Comparison of ENCODE assay signal across 9 cellular contexts in the genomic region with DNA sequence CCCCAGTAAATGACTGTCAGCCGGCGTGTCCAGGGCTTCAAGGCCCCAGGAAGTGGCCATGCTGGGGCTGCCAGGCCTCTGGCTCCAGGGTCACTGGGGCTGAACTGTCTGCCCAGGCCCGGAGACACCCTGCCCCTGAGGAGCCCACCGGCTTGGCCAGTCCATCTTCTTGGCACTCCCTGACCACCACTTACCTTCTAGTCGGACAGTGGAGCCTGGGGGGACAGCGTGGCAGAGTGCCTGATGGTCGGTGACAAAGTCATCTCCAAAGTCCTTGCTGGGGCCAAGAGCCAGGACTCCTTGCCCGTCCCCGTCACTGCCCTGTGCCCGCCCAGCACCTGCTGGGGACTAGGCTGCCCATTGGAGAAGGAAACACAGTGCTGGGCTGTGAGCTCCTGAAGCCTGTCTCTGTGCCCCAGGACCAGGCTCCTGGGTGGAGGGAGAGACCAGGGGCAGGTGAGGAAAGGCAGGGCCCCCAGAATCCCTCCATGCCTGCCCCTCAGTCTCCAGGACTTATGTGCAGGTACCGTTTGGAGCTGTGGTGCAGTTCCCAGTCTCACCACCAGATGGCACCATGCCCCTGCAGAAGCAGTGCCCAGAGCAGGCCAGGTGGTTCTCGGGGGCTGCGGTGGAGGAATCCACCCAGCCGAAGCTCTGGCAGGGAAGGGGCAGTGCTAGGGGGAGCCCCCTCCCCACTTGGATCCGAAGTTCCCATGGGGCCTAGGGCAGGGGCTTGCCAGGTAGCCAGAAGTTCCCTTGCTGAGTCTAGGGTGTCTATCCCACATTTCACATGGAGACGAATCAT. TPM values are rescaled to one million over a fixed set of nuclear protein-coding genes. Genes with fewer than 3 reads are reported as not detected.
DNase-seq lines count a peak whose midpoint lies in the region; ATAC-seq and TF ChIP-seq lines count a peak whose summit lies in the region.
"Had no signal": no experiment of that assay in that cellular context is flagged by ENCODE, and none has a peak within 500 bp of the region (broad histone marks: within the 10 kb centered on the region; RNA-seq: fewer than 3 reads in every experiment).

No MANE protein-coding gene starts in this region.

- H2AK9ac ChIP-seq in IMR-90 (replicated peaks; ENCODE audit: low read depth, low read length, poor library complexity) = peak overlapping the region; percentile 22

- H2BK120ac ChIP-seq in IMR-90 (ENCODE audit: low read depth, low read length) = no peak overlapping the region

- H2BK20ac ChIP-seq in IMR-90 (ENCODE audit: low read depth, low read length) = no peak overlapping the region

- H3K4me1 ChIP-seq in IMR-90 (ENCODE audit: control insufficient read depth, insufficient read depth, low read length) (peaks cover 6% of the 10 kb centered on the region), osteoblast (ENCODE audit: insufficient read depth, low read length) (peaks cover 3% of the 10 kb centered on the region), testis (peaks cover 4% of the 10 kb centered on the region)

- H2AFZ ChIP-seq in IMR-90 (replicated peaks; ENCODE audit: low read length, poor library complexity) = peak overlapping the region; percentile 35
- no peak overlapping the region for H2AFZ ChIP-seq in osteoblast (ENCODE audit: low read length)

- no peak overlapping the region for H3K4me3 ChIP-seq in IMR-90 (ENCODE audit: insufficient read depth, low read depth, low read length)
- no peak overlapping the region for H3K4me3 ChIP-seq in osteoblast (ENCODE audit: insufficient read depth, low read length)
- H3K4me3 ChIP-seq in testis = no peak overlapping the region

- H2AK5ac ChIP-seq in IMR-90 (ENCODE audit: low read depth, low read length) = no peak overlapping the region

- H3K9ac ChIP-seq in IMR-90 (ENCODE audit: low read depth, low read length) = no peak overlapping the region

- ATAC-seq in IMR-90 (ENCODE audit: low read depth) (peak; percentile 88), HG02798 (IDR thresholded peaks at IDR 0.05; ENCODE audit: poor library complexity, unreplicated experiment) (no peak)

- peak; percentile 90 for DNase-seq in Calu3
- DNase-seq in IMR-90 = peak; percentile 66
- peak; percentile 59 to 67 for DNase-seq in SHP77 (lab: John Stamatoyannopoulos, UW)
- DNase-seq in activated effector memory CD4-positive, alpha-beta T cell treated with anti-CD3 and anti-CD28 coated beads, Interleukin-2, amount 50 U/mL, for 16 hours = peak; percentile 96
- DNase-seq in foreskin melanocyte = peak; percentile 19
- peak; percentile 97 for DNase-seq in osteoblast (ENCODE audit: insufficient read length, low spot score, missing footprints)
- peak; percentile 95 for DNase-seq in testis

- H3K4me1 Mint-ChIP-seq in Calu3 (ENCODE audit: low read depth, unreplicated experiment) = no peaks in the 10 kb centered on the region

- H4K91ac ChIP-seq in IMR-90 (ENCODE audit: insufficient read depth, low read depth, low read length) = no peak overlapping the region

- no peak overlapping the region for H3K4me3 Mint-ChIP-seq in Calu3 (ENCODE audit: low read depth, unreplicated experiment)

- intact Hi-C loops in Calu3 (cut with micrococcal nuclease; ENCODE audit: unreplicated experiment) = loop anchor here (5.0 kb wide), 1 partner anchor 80 kb away; no protein-coding TSS in a partner anchor
- intact Hi-C loops in IMR-90 (cut with micrococcal nuclease) = loop anchor here (1.0 to 5.0 kb wide), 3 partner anchors 112 to 300 kb away; partner anchors contain the start of gene RTN4R
- intact Hi-C loops in testis (cut with DNase I; ENCODE audit: low total_unique reads) = loop anchor here (5.0 kb wide), 2 partner anchors 110 to 125 kb away; partner anchors contain the start of gene RTN4R

- POLR2A ChIA-PET in IMR-90 (lab: Charles Lee; ENCODE audit: unreplicated experiment) = no interaction called here

- H3K9me3 ChIP-seq in IMR-90 (ENCODE audit: control insufficient read depth, insufficient read depth, low read length) (no peaks in the 10 kb centered on the region), osteoblast (ENCODE audit: low read depth, low read length) (no peaks in the 10 kb centered on the region), testis (no peaks in the 10 kb centered on the region)

- WGBS in IMR-90 (ENCODE audit: extremely low coverage in 2 of 2, insufficient read length in 1 of 2), 2 experiments = 54% methylated on average over 4 of the region's 16 CpGs; no CpG with 5 or more reads in 1 of the 2 experiments
- WGBS in testis, 2 donors = 49 to 85% methylated on average over 5 to 16 of the region's 16 CpGs

- peak; percentile 98 for TF ChIP-seq RAD21 in IMR-90 (IDR thresholded peaks at IDR 0.05; ENCODE audit: low read length)

- peaks cover 64% of the 10 kb centered on the region for H3K27me3 Mint-ChIP-seq in Calu3 (ENCODE audit: unreplicated experiment)

- no peak overlapping the region for H3K27ac Mint-ChIP-seq in Calu3 (ENCODE audit: unreplicated experiment)

- peaks cover 18% of the 10 kb centered on the region for H3K36me3 Mint-ChIP-seq in Calu3 (ENCODE audit: insufficient read depth, unreplicated experiment)

- BruUV-seq in Calu3 (replicated peaks; lab: Mats Ljungman, UMichigan) (no TSS peak), IMR-90 (replicated peaks; lab: Mats Ljungman, UMichigan) (no TSS peak)

- H4K5ac ChIP-seq in IMR-90 (ENCODE audit: low read depth, low read length) = no peak overlapping the region

- in situ Hi-C loops in IMR-90 (cut with MboI; ENCODE audit: low sequenced_read_pairs) = loop anchor here (5.0 to 10.0 kb wide), 2 partner anchors 135 to 298 kb away; no protein-coding TSS in a partner anchor

- H3K18ac ChIP-seq in IMR-90 (ENCODE audit: low read depth, low read length) = no peak overlapping the region

- H3K23ac ChIP-seq in IMR-90 (ENCODE audit: low read depth, low read length) = no peak overlapping the region

- H3K9me1 ChIP-seq in IMR-90 (ENCODE audit: insufficient read depth, low read length) = no peaks in the 10 kb centered on the region

- TF ChIP-seq POLR2A in IMR-90 (IDR thresholded peaks at IDR 0.05; ENCODE audit: low read depth, low read length) (peak; percentile 43; the same call in 1 of the 2 replicates), testis (IDR thresholded peaks at IDR 0.05) (no peak)

- no peaks in the 10 kb centered on the region for H3K79me1 ChIP-seq in IMR-90 (ENCODE audit: low read depth in 1 of 2, low read length in 2 of 2)

- TF ChIP-seq CTCF in Calu3 (IDR thresholded peaks at IDR 0.05; ENCODE audit: unreplicated experiment) = peak; percentile 99
- peak; percentile 96 for TF ChIP-seq CTCF in IMR-90 (conservative IDR thresholded peaks at IDR 0.05; ENCODE audit: low read depth, low read length)
- TF ChIP-seq CTCF in osteoblast (IDR thresholded peaks at IDR 0.05; ENCODE audit: extremely low read depth, low read depth, low read length) = peak; percentile 93
- TF ChIP-seq CTCF in testis (IDR thresholded peaks at IDR 0.05) = peak; percentile 99 to 100 (median 100)

- no peaks in the 10 kb centered on the region for H3K79me2 ChIP-seq in osteoblast (ENCODE audit: insufficient read depth, low read length)

- H3K9me3 Mint-ChIP-seq in Calu3 (ENCODE audit: low read depth, unreplicated experiment) = no peaks in the 10 kb centered on the region

- CTCF ChIA-PET in Calu3 (lab: Charles Lee) = interaction anchor here (0.6 to 1.9 kb wide), 10 partner anchors 9 to 163 kb away, joined by 3 to 16 read pairs (median 4); partner anchors contain the start of gene DGCR6L
- CTCF ChIA-PET in IMR-90 (lab: Yijun Ruan, JAX) = interaction anchor here (0.6 to 1.5 kb wide), 2 partner anchors 129 to 237 kb away, joined by 3 read pairs; no protein-coding TSS in a partner anchor

- no peaks in the 10 kb centered on the region for H3K36me3 ChIP-seq in IMR-90 (ENCODE audit: control insufficient read depth, insufficient read depth, low read length)
- no peaks in the 10 kb centered on the region for H3K36me3 ChIP-seq in osteoblast (ENCODE audit: insufficient read depth, low read length)
- no peaks in the 10 kb centered on the region for H3K36me3 ChIP-seq in testis (ENCODE audit: low read depth, missing control alignments)

- peaks cover 13% of the 10 kb centered on the region for H3K27me3 ChIP-seq in IMR-90 (ENCODE audit: control insufficient read depth, insufficient read depth, low read length)
- H3K27me3 ChIP-seq in osteoblast (ENCODE audit: insufficient read depth, low read length) = no peaks in the 10 kb centered on the region
- no peaks in the 10 kb centered on the region for H3K27me3 ChIP-seq in testis

- H2BK5ac ChIP-seq in IMR-90 (ENCODE audit: low read depth, low read length, poor library complexity, severe bottlenecking) = no peak overlapping the region

- H3K14ac ChIP-seq in IMR-90 (replicated peaks; ENCODE audit: low read depth, low read length) = no peak overlapping the region

- no peak overlapping the region for H3K4me2 ChIP-seq in IMR-90 (ENCODE audit: low read depth, low read length)
- H3K4me2 ChIP-seq in osteoblast (ENCODE audit: insufficient read depth, low read length) = no peak overlapping the region

- no peak overlapping the region for H3K4ac ChIP-seq in IMR-90 (ENCODE audit: low read depth, low read length)

- dilution Hi-C loops in IMR-90 (cut with HindIII; ENCODE audit: low sequenced_read_pairs, unreplicated experiment) = no loop called here

- no peak overlapping the region for H4K8ac ChIP-seq in IMR-90 (ENCODE audit: low read depth in 2 of 2, low read length in 2 of 2)

- H2BK15ac ChIP-seq in IMR-90 (ENCODE audit: low read depth, low read length) = no peak overlapping the region

- H3K56ac ChIP-seq in IMR-90 (ENCODE audit: extremely low read depth, insufficient read depth, low read length) = no peak overlapping the region

- H3K27ac ChIP-seq in IMR-90 (ENCODE audit: insufficient read depth, low read length) (no peak overlapping the region), osteoblast (ENCODE audit: low read depth, low read length) (no peak overlapping the region), testis (no peak overlapping the region)

- peaks cover 11% of the 10 kb centered on the region; the same call in 1 of the 2 replicates for H4K20me1 ChIP-seq in IMR-90 (ENCODE audit: insufficient read depth, low read length)
- peaks cover 10% of the 10 kb centered on the region for H4K20me1 ChIP-seq in osteoblast (ENCODE audit: insufficient read depth, low read length)

RNA-seq across cellular contexts. Expression of gene CCDC188, which starts 6.0 kb away (rescaled TPM):
- not detected in 2 replicates for total RNA-seq in Calu3 (2022)
- total RNA-seq in IMR-90 (2012; rRNA removed) = not detected in 2 replicates
- polyA plus RNA-seq in IMR-90 (2012; rRNA removed) = 0.10 and 0.32 TPM in 2 replicates
- 0.09 TPM in 1 of 2 replicates, not detected in the other for polyA plus RNA-seq in IMR-90 (2012; cell fraction: cytosol; rRNA removed)
- 1.7 and 4.3 TPM in 2 replicates for polyA plus RNA-seq in IMR-90 (2012; cell fraction: nucleus; rRNA removed; ENCODE audit: low replicate concordance)
- 0.36 and 0.59 TPM in 2 replicates for total RNA-seq in osteoblast
- 10 to 100 TPM; 12.2 to 33.1 TPM for total RNA-seq in testis
- 46.5 TPM for polyA plus RNA-seq in testis (ENCODE audit: insufficient read depth, low read depth, low replicate concordance)
- total RNA-seq: activated CD8-positive, alpha-beta memory T cell treated with anti-CD3 and anti-CD28 coated beads for 36 hours had no signal

RNA-seq across cellular contexts. Expression of gene ZDHHC8, which starts 25.2 kb away (rescaled TPM):
- total RNA-seq in Calu3 (2022) (78.4 and 87.2 TPM in 2 replicates), IMR-90 (2012; rRNA removed) (2.5 and 4.4 TPM in 2 replicates), osteoblast (9.8 and 11.8 TPM in 2 replicates), testis (10 to 100 TPM; 40.9 to 44.0 TPM)
- polyA plus RNA-seq in IMR-90 (2012; rRNA removed) (72.6 and 75.6 TPM in 2 replicates), testis (ENCODE audit: insufficient read depth, low read depth, low replicate concordance) (34.0 TPM)
- 49.9 and 121 TPM in 2 replicates for polyA plus RNA-seq in IMR-90 (2012; cell fraction: cytosol; rRNA removed)
- 275 and 805 TPM in 2 replicates for polyA plus RNA-seq in IMR-90 (2012; cell fraction: nucleus; rRNA removed; ENCODE audit: low replicate concordance)

RNA-seq across cellular contexts. Expression of gene TRMT2A, which starts 39.8 kb away (rescaled TPM):
- 63.0 and 71.9 TPM in 2 replicates for total RNA-seq in Calu3 (2022)
- total RNA-seq in IMR-90 (2012; rRNA removed) = 12.8 and 22.0 TPM in 2 replicates
- 39.1 and 46.4 TPM in 2 replicates for polyA plus RNA-seq in IMR-90 (2012; rRNA removed)
- 17.4 and 20.9 TPM in 2 replicates for polyA plus RNA-seq in IMR-90 (2012; cell fraction: cytosol; rRNA removed)
- 229 and 533 TPM in 2 replicates for polyA plus RNA-seq in IMR-90 (2012; cell fraction: nucleus; rRNA removed; ENCODE audit: low replicate concordance)
- 35.9 and 43.8 TPM in 2 replicates for total RNA-seq in osteoblast
- 100 to 1,000 TPM in 1 of 2 donors, 10 to 100 TPM in 1; 97.2 to 122 TPM for total RNA-seq in testis
- polyA plus RNA-seq in testis (ENCODE audit: insufficient read depth, low read depth, low replicate concordance) = 82.7 TPM

RNA-seq across cellular contexts. Expression of gene RANBP1, which starts 40.9 kb away (rescaled TPM):
- total RNA-seq in Calu3 (2022) (205 and 208 TPM in 2 replicates), IMR-90 (2012; rRNA removed) (173 and 271 TPM in 2 replicates), osteoblast (78.4 and 85.8 TPM in 2 replicates), testis (100 to 1,000 TPM; 284 to 318 TPM)
- polyA plus RNA-seq in IMR-90 (2012; rRNA removed) (376 and 419 TPM in 2 replicates), testis (ENCODE audit: insufficient read depth, low read depth, low replicate concordance) (247 TPM)
- 171 and 509 TPM in 2 replicates for polyA plus RNA-seq in IMR-90 (2012; cell fraction: cytosol; rRNA removed)
- 88.9 and 183 TPM in 2 replicates for polyA plus RNA-seq in IMR-90 (2012; cell fraction: nucleus; rRNA removed; ENCODE audit: low replicate concordance)

Comparison
In these comparisons a context has a peak if more than half of its experiments do, and no peak if none do; other contexts are left out.
1. DNase-seq: peak in every context shown above with its lines; median percentile 97 in osteoblast; 96 in activated effector memory CD4-positive, alpha-beta T cell treated with anti-CD3 and anti-CD28 coated beads, Interleukin-2, amount 50 U/mL, for 16 hours; 95 in testis; 90 in Calu3; 66 in IMR-90; 63 in SHP77; 19 in foreskin melanocyte.